23 cellular contexts compared by ENCODE assay signal in genomic region chr4:2697995-2698414, GRCh38. TPM values are rescaled to one million over a fixed set of nuclear protein-coding genes. Genes with fewer than 3 reads are reported as not detected.
A peak's percentile ranks its signal among the peaks of the same experiment; 100 is the strongest.
DNase-seq lines count a peak whose midpoint lies in the region; ATAC-seq and TF ChIP-seq lines count a peak whose summit lies in the region.
"Had no signal": no experiment of that assay in that cellular context is flagged by ENCODE, and none has a peak within 500 bp of the region (broad histone marks: within the 10 kb centered on the region; RNA-seq: fewer than 3 reads in every experiment).

No MANE protein-coding gene starts in this region.

- DNase-seq in Karpas-422 (no peak), nephron progenitor cell (no peak), hepatic stellate cell (ENCODE audit: low spot score) (no peak), NCI-H82 treated with DMSO at 0.1 percent for 48 hours (lab: John Stamatoyannopoulos, UW; ENCODE audit: unreplicated experiment) (no peak)
- DNase-seq: activated effector memory CD4-positive, alpha-beta T cell treated with anti-CD3 and anti-CD28 coated beads, Interleukin-2, amount 50 U/mL, for 16 hours; body of pancreas; Calu3; Kasumi-1; midbrain; naive thymus-derived CD8-positive, alpha-beta T cell; NCI-H1092; NCI-H187 treated with DMSO at 0.1 percent for 48 hours; NCI-H2171 treated with DMSO at 0.1 percent for 48 hours; NCI-H510A treated with DMSO at 0.1 percent for 48 hours; occipital lobe; PC-9; psoas muscle; SHP77 treated with DMSO at 0.1 percent for 48 hours had no signal

- H3K4me3 ChIP-seq in BLaER1 treated with 17β-estradiol and CSF1 and Interleukin-3, amounts not matched to agents 10 nM and 100 nM: no peak overlapping the region
- H3K4me3 ChIP-seq in Karpas-422 (ENCODE audit: low read length): no peak overlapping the region
- H3K4me3 ChIP-seq: body of pancreas, PC-9, psoas muscle had no signal

- H3K27me3 ChIP-seq in BLaER1 treated with 17β-estradiol and CSF1 and Interleukin-3, amounts not matched to agents 10 nM and 100 nM: no peaks in the 10 kb centered on the region
- H3K27me3 ChIP-seq in Karpas-422 (ENCODE audit: low read length): no peaks in the 10 kb centered on the region
- H3K27me3 ChIP-seq: body of pancreas had no signal

- peaks cover 27% of the 10 kb centered on the region for H3K79me2 ChIP-seq in Karpas-422 (ENCODE audit: low read length)

- no peaks in the 10 kb centered on the region for H3K9me3 ChIP-seq in BLaER1 treated with 17β-estradiol and CSF1 and Interleukin-3, amounts not matched to agents 10 nM and 100 nM (replicated peaks in 1 of 11)
- no peaks in the 10 kb centered on the region for H3K9me3 ChIP-seq in Karpas-422 (ENCODE audit: low read length)
- H3K9me3 ChIP-seq: body of pancreas, psoas muscle had no signal

- peaks cover 91 to 100% (median 92%) of the 10 kb centered on the region in 11 experiments for H3K36me3 ChIP-seq in BLaER1 treated with 17β-estradiol and CSF1 and Interleukin-3, amounts not matched to agents 10 nM and 100 nM
- H3K36me3 ChIP-seq in Karpas-422 (ENCODE audit: insufficient read depth, low read length): peaks cover 22% of the 10 kb centered on the region

- H3K27me3 Mint-ChIP-seq in nephron progenitor cell (ENCODE audit: low read depth, poor library complexity): no peaks in the 10 kb centered on the region
- H3K27me3 Mint-ChIP-seq: naive thymus-derived CD8-positive, alpha-beta T cell; type B pancreatic cell had no signal

- ATAC-seq in HG03378 (IDR thresholded peaks at IDR 0.05; ENCODE audit: unreplicated experiment): no peak
- ATAC-seq: body of pancreas; naive thymus-derived CD8-positive, alpha-beta T cell had no signal

- 0 out of 22 replicates have a peak overlapping the region, but pooled peaks of 1 of the 11 experiments have one; percentile 13 for H3K9ac ChIP-seq in BLaER1 treated with 17β-estradiol and CSF1 and Interleukin-3, amounts not matched to agents 10 nM and 100 nM
- no peak overlapping the region for H3K9ac ChIP-seq in Karpas-422 (ENCODE audit: low read length)

- H3K4me1 ChIP-seq in BLaER1 treated with 17β-estradiol and CSF1 and Interleukin-3, amounts not matched to agents 10 nM and 100 nM: peaks cover 39 to 61% (median 50%) of the 10 kb centered on the region in 10 experiments
- peaks cover 53% of the 10 kb centered on the region for H3K4me1 ChIP-seq in Karpas-422 (ENCODE audit: low read length)
- H3K4me1 ChIP-seq: body of pancreas, psoas muscle had no signal

- no peak for TF ChIP-seq CTCF in nephron progenitor cell (IDR thresholded peaks at IDR 0.05)

- H3K27ac ChIP-seq in BLaER1 treated with 17β-estradiol and CSF1 and Interleukin-3, amounts not matched to agents 10 nM and 100 nM: peak overlapping the region in 2 of 11 experiments; percentile 48 to 51; a peak in 1 of 22 replicates
- H3K27ac ChIP-seq in Karpas-422 (ENCODE audit: low read length): peak overlapping the region; percentile 100
- peak overlapping the region; percentile 24 for H3K27ac ChIP-seq in angular gyrus (ENCODE audit: low read depth, low read length)
- H3K27ac ChIP-seq: body of pancreas, PC-9, psoas muscle had no signal

- no peak overlapping the region for H2AFZ ChIP-seq in Karpas-422 (ENCODE audit: low read length)
- H2AFZ ChIP-seq: PC-9 had no signal

- H3K4me2 ChIP-seq in BLaER1 treated with 17β-estradiol and CSF1 and Interleukin-3, amounts not matched to agents 10 nM and 100 nM: peak overlapping the region in 10 of 11 experiments; percentile 77 to 95 (median 86); a peak in 19 of 22 replicates
- no peak overlapping the region for H3K4me2 ChIP-seq in Karpas-422 (ENCODE audit: low read depth, low read length, poor library complexity, severe bottlenecking)
- H3K4me2 ChIP-seq: PC-9 had no signal

- H3K9me3 Mint-ChIP-seq in nephron progenitor cell: no peaks in the 10 kb centered on the region
- H3K9me3 Mint-ChIP-seq: naive thymus-derived CD8-positive, alpha-beta T cell; type B pancreatic cell had no signal

- H3K27ac Mint-ChIP-seq in nephron progenitor cell: peak overlapping the region; percentile 74
- H3K27ac Mint-ChIP-seq: type B pancreatic cell had no signal

- H3K4me1 Mint-ChIP-seq in nephron progenitor cell: peaks cover 28% of the 10 kb centered on the region
- H3K4me1 Mint-ChIP-seq: CD14-positive monocyte had no signal

- H4K20me1 ChIP-seq in BLaER1 treated with 17β-estradiol and CSF1 and Interleukin-3, amounts not matched to agents 10 nM and 100 nM: peaks cover 10 to 94% (median 54%) of the 10 kb centered on the region in 11 experiments; a peak in 20 of 22 replicates
- H4K20me1 ChIP-seq in Karpas-422 (ENCODE audit: insufficient read depth, low read depth, low read length): no peaks in the 10 kb centered on the region

- no peak overlapping the region for H3K4me3 Mint-ChIP-seq in nephron progenitor cell
- H3K4me3 Mint-ChIP-seq: CD14-positive monocyte; naive thymus-derived CD8-positive, alpha-beta T cell; type B pancreatic cell had no signal

- no peaks in the 10 kb centered on the region for H3K9me2 ChIP-seq in Karpas-422 (replicated peaks; ENCODE audit: insufficient read depth, low read length)

- H3K36me3 Mint-ChIP-seq in nephron progenitor cell (ENCODE audit: low read depth): peaks cover 91% of the 10 kb centered on the region

RNA-seq across cellular contexts. Expression of gene TNIP2, which starts 58.1 kb away (rescaled TPM):
- 30.6 and 92.0 TPM in 2 replicates for total RNA-seq in Karpas-422 (2014; rRNA removed; shearing (Covaris generic); ENCODE audit: low replicate concordance)
